In the genomic region with DNA sequence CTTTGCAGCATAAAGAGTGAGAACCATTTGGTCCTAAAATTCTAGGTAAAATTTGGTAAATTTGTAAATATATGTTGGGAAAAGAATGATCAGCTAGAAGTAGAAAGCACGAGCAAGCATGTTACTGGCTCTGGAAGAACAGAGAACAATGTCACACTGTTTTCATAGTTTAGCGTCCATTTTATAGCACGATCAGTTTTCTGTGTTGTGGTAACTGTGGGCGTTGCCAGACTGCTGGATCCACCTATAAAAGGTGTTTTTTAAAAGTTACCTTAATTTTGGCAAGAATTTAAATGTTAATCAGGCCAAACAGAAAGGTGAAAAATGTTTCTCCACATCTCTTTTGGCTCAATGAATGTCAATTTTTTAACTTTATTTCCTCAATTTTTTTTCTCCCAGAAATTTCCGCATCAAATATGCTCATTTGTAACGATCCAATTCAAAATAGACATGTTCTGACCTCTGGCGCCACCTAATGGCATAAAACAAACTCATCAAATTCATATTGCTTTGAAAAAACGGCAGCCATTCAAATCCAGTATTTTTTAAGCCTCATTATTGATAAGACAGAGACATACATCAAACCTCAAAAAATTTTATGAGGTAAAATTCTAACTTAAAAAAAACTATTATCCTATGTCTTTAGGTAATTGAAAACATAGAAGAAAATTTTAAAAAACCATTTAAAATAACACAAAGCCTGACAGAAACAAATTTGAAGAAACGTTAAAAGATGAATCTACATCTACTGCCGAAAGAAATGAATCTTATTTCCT, we compare ENCODE assay signal across 9 cellular contexts.
DNase-seq lines count a peak whose midpoint lies in the region; ATAC-seq and TF ChIP-seq lines count a peak whose summit lies in the region.
"Had no signal": no experiment of that assay in that cellular context is flagged by ENCODE, and none has a peak within 500 bp of the region (broad histone marks: within the 10 kb centered on the region; RNA-seq: fewer than 3 reads in every experiment).

No MANE protein-coding gene starts in this region.

- ATAC-seq in GM21360 (IDR thresholded peaks at IDR 0.05; ENCODE audit: unreplicated experiment) (no peak), HG03108 (IDR thresholded peaks at IDR 0.05; ENCODE audit: unreplicated experiment) (no peak)

- H3K36me3 ChIP-seq in Loucy (ENCODE audit: insufficient read depth, low read length): peaks cover 22% of the 10 kb centered on the region; the same call in 1 of the 2 replicates

- peak; percentile 91 for TF ChIP-seq CTCF in Loucy (conservative IDR thresholded peaks at IDR 0.05; ENCODE audit: low read length)
- peak; percentile 67 for TF ChIP-seq CTCF in nephron progenitor cell (IDR thresholded peaks at IDR 0.05)

- H3K27me3 ChIP-seq in Loucy (ENCODE audit: insufficient read depth, low read length, poor library complexity, severe bottlenecking): no peaks in the 10 kb centered on the region

- no peaks in the 10 kb centered on the region for H3K9me3 Mint-ChIP-seq in activated T-cell treated with anti-CD3 and anti-CD28 coated beads, Interleukin-2, amount 50 U/mL, for 24 hours
- no peaks in the 10 kb centered on the region for H3K9me3 Mint-ChIP-seq in nephron progenitor cell
- H3K9me3 Mint-ChIP-seq: activated naive CD4-positive, alpha-beta T cell treated with anti-CD3 and anti-CD28 coated beads, Interleukin-2, amount 50 U/mL, for 24 hours had no signal

- DNase-seq in activated T-cell treated with anti-CD3 and anti-CD28 coated beads for 1 hour (ENCODE audit: low read depth): peak; percentile 26
- DNase-seq in activated T-cell treated with anti-CD3 and anti-CD28 coated beads, Interleukin-2, amount 50 U/mL, for 24 hours: no peak
- peak; percentile 47 for DNase-seq in RPMI8226
- peak; percentile 38 for DNase-seq in effector CD4-positive, alpha-beta T cell
- peak; percentile 36 for DNase-seq in nephron progenitor cell

- H3K9ac ChIP-seq in Loucy (ENCODE audit: low read depth, low read length, poor library complexity, severe bottlenecking): no peak overlapping the region

- peaks cover 5% of the 10 kb centered on the region for H3K4me1 ChIP-seq in Loucy (ENCODE audit: insufficient read depth, low read length, poor library complexity, severe bottlenecking)

- peaks cover 17% of the 10 kb centered on the region for H3K4me1 Mint-ChIP-seq in activated T-cell treated with anti-CD3 and anti-CD28 coated beads, Interleukin-2, amount 50 U/mL, for 24 hours (ENCODE audit: low read depth)
- peaks cover 11% of the 10 kb centered on the region for H3K4me1 Mint-ChIP-seq in nephron progenitor cell

- H3K9me2 ChIP-seq in Loucy (replicated peaks; ENCODE audit: low read depth, low read length): no peaks in the 10 kb centered on the region

- H3K79me2 ChIP-seq in Loucy (ENCODE audit: insufficient read depth, low read length): no peaks in the 10 kb centered on the region

- H3F3A ChIP-seq in Loucy (ENCODE audit: low read depth): no peaks in the 10 kb centered on the region

- H3K4me2 ChIP-seq in Loucy (ENCODE audit: low read depth, low read length, poor library complexity, severe bottlenecking): no peak overlapping the region

- no peaks in the 10 kb centered on the region for H3K27me3 Mint-ChIP-seq in activated T-cell treated with anti-CD3 and anti-CD28 coated beads, Interleukin-2, amount 50 U/mL, for 24 hours
- no peaks in the 10 kb centered on the region for H3K27me3 Mint-ChIP-seq in nephron progenitor cell (ENCODE audit: low read depth, poor library complexity)
- H3K27me3 Mint-ChIP-seq: activated naive CD4-positive, alpha-beta T cell treated with anti-CD3 and anti-CD28 coated beads, Interleukin-2, amount 50 U/mL, for 24 hours had no signal

- no peak overlapping the region for H3K27ac Mint-ChIP-seq in activated T-cell treated with anti-CD3 and anti-CD28 coated beads, Interleukin-2, amount 50 U/mL, for 24 hours
- no peak overlapping the region for H3K27ac Mint-ChIP-seq in nephron progenitor cell

- no peaks in the 10 kb centered on the region for H3K9me3 ChIP-seq in Loucy (ENCODE audit: insufficient read depth, low read depth, low read length)

- H4K20me1 ChIP-seq in Loucy (ENCODE audit: insufficient read depth, low read length, poor library complexity, severe bottlenecking): no peaks in the 10 kb centered on the region

- no peak overlapping the region for H3K4me3 Mint-ChIP-seq in activated T-cell treated with anti-CD3 and anti-CD28 coated beads, Interleukin-2, amount 50 U/mL, for 24 hours
- no peak overlapping the region for H3K4me3 Mint-ChIP-seq in nephron progenitor cell
- H3K4me3 Mint-ChIP-seq: activated naive CD4-positive, alpha-beta T cell treated with anti-CD3 and anti-CD28 coated beads, Interleukin-2, amount 50 U/mL, for 24 hours had no signal

- H2AFZ ChIP-seq in Loucy (ENCODE audit: low read length): no peak overlapping the region

- H3K36me3 Mint-ChIP-seq in activated T-cell treated with anti-CD3 and anti-CD28 coated beads, Interleukin-2, amount 50 U/mL, for 24 hours (ENCODE audit: low read depth): peaks cover 59% of the 10 kb centered on the region
- peaks cover 24% of the 10 kb centered on the region for H3K36me3 Mint-ChIP-seq in nephron progenitor cell (ENCODE audit: low read depth)

- no peak overlapping the region for H3K4me3 ChIP-seq in Loucy (ENCODE audit: low read length, poor library complexity, severe bottlenecking)
